18 cellular contexts compared by ENCODE assay signal in the genomic region with DNA sequence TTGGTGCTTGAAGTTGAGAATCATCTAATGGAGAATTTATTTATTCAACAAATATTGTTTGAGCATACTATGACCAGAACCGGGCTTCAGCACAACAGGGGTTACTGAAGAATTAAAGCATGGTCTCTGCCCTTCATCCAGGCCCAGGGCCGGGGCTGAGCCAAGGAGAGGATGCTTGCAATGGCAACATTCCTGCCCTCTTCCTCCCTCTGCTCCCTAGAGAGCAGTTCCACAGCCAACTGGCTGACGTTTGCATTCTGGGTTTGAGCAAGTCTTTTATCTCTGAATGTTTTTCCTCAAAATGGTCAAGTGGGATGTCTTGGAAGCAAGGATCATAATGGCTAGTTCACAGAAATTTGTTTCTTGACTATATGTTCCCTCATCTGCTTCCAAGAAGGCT.
DNase-seq lines count a peak whose midpoint lies in the region; ATAC-seq and TF ChIP-seq lines count a peak whose summit lies in the region.
"Had no signal": no experiment of that assay in that cellular context is flagged by ENCODE, and none has a peak within 500 bp of the region (broad histone marks: within the 10 kb centered on the region; RNA-seq: fewer than 3 reads in every experiment).

No MANE protein-coding gene starts in this region.

- no peak for TF ChIP-seq RAD21 in SK-N-SH (IDR thresholded peaks at IDR 0.05; ENCODE audit: low read length)

- no peaks in the 10 kb centered on the region for H3K27me3 ChIP-seq in SK-N-SH (ENCODE audit: insufficient read depth)
- H3K27me3 ChIP-seq in thoracic aorta (replicated peaks; ENCODE audit: insufficient read depth): no peaks in the 10 kb centered on the region
- H3K27me3 ChIP-seq: upper lobe of left lung had no signal

- no peaks in the 10 kb centered on the region for H3K79me2 ChIP-seq in SK-N-SH (ENCODE audit: insufficient read depth)
- H3K79me2 ChIP-seq: parathyroid adenoma had no signal

- peak overlapping the region; percentile 37; the same call in 1 of the 2 replicates for H2AFZ ChIP-seq in SK-N-SH (ENCODE audit: low read depth)
- H2AFZ ChIP-seq: parathyroid adenoma had no signal

- no peak for ATAC-seq in SK-N-SH treated with all-trans-retinoic acid at 6 μM for 48 hours
- ATAC-seq in left ventricle myocardium superior: peak; percentile 37
- ATAC-seq in thoracic aorta (ENCODE audit: insufficient number of reproducible peaks, low FRiP score, low read depth): no peak
- ATAC-seq in HG03342 (IDR thresholded peaks at IDR 0.05; ENCODE audit: unreplicated experiment): no peak
- ATAC-seq: K562 had no signal

- WGBS in SK-N-SH (ENCODE audit: low lambda C conversion rate): 98% methylated on average over 3 of the region's 3 CpGs

- CTCF ChIA-PET in SK-N-SH (lab: Yijun Ruan, JAX): no interaction called here

- no peaks in the 10 kb centered on the region for H4K20me1 ChIP-seq in SK-N-SH (ENCODE audit: insufficient read depth)

- no peak overlapping the region; the same call in 1 of the 2 replicates for H3K4me2 ChIP-seq in SK-N-SH

- H3K9me2 ChIP-seq in SK-N-SH: no peaks in the 10 kb centered on the region

- no peak for TF ChIP-seq EP300 in SK-N-SH (IDR thresholded peaks at IDR 0.05; ENCODE audit: borderline replicate concordance in 1 of 2, low read depth in 1 of 2, low read length in 1 of 2)

- no peak overlapping the region for H3K4me3 ChIP-seq in SK-N-SH (ENCODE audit: low read depth in 2 of 2, low read length in 1 of 2)
- H3K4me3 ChIP-seq in choroid plexus epithelial cell (ENCODE audit: low read depth, low read length): no peak overlapping the region
- H3K4me3 ChIP-seq in thoracic aorta: no peak overlapping the region
- H3K4me3 ChIP-seq: gastroesophageal sphincter, K562, upper lobe of left lung had no signal

- DNase-seq in SK-N-SH (no peak), choroid plexus epithelial cell (ENCODE audit: low read depth) (peak; percentile 51), left ventricle myocardium superior (peak; percentile 45), thoracic aorta (ENCODE audit: low spot score) (no peak), NCI-H146 treated with DMSO at 0.1 percent for 48 hours (lab: John Stamatoyannopoulos, UW; ENCODE audit: unreplicated experiment) (no peak), NCI-H128 (lab: John Stamatoyannopoulos, UW; ENCODE audit: unreplicated experiment) (no peak)
- DNase-seq: activated CD4-positive, alpha-beta T cell treated with anti-CD3 and anti-CD28 coated beads for 48 hours; activated naive CD4-positive, alpha-beta T cell treated with anti-CD3 and anti-CD28 coated beads, Interleukin-2, amount 50 U/mL, for 16 hours; NCI-H1092; NCI-H526 treated with DMSO at 0.1 percent for 48 hours; stimulated activated CD4-positive, alpha-beta T cell treated with anti-CD3 and anti-CD28 coated beads, Interleukin-15, amount 100 ng/mL, for 24 hours; stimulated activated naive CD4-positive, alpha-beta T cell treated with Interleukin-2 at 50 U/mL for 16 hours; upper lobe of left lung had no signal

- no peak overlapping the region for H3K9ac ChIP-seq in SK-N-SH
- H3K9ac ChIP-seq: parathyroid adenoma had no signal

- intact Hi-C loops in left ventricle myocardium superior (cut with micrococcal nuclease): loop anchor here (5.0 kb wide), 1 partner anchor 213 kb away; no protein-coding TSS in a partner anchor

- peaks cover 0 to 14% of the 10 kb centered on the region in 2 experiments; a peak in 3 of 4 replicates for H3K4me1 ChIP-seq in SK-N-SH (ENCODE audit: control insufficient read depth in 1 of 2, insufficient read depth in 2 of 2, low read depth in 1 of 2, low read length in 1 of 2)
- H3K4me1 ChIP-seq in thoracic aorta (ENCODE audit: control insufficient read depth in 1 of 2, low read depth in 2 of 2): peaks cover 16 to 19% of the 10 kb centered on the region in 2 donors
- H3K4me1 ChIP-seq: gastroesophageal sphincter, parathyroid adenoma, upper lobe of left lung had no signal

- TF ChIP-seq CTCF in SK-N-SH (IDR thresholded peaks at IDR 0.05) (no peak), choroid plexus epithelial cell (conservative IDR thresholded peaks at IDR 0.05; ENCODE audit: low read depth, low read length) (no peak), thoracic aorta (IDR thresholded peaks at IDR 0.05) (no peak)

- H3K9me3 ChIP-seq in SK-N-SH: no peaks in the 10 kb centered on the region
- no peaks in the 10 kb centered on the region for H3K9me3 ChIP-seq in thoracic aorta
- H3K9me3 ChIP-seq: gastroesophageal sphincter, upper lobe of left lung had no signal

- H3K27ac ChIP-seq in SK-N-SH (ENCODE audit: low read depth in 2 of 2, low read length in 1 of 2) (peak overlapping the region in 1 of 2 experiments; percentile 100; a peak in 2 of 4 replicates), thoracic aorta (peak overlapping the region; percentile 42 to 71)
- H3K27ac ChIP-seq: gastroesophageal sphincter, parathyroid adenoma, upper lobe of left lung had no signal

- POLR2A ChIA-PET in SK-N-SH (lab: Yijun Ruan, JAX): no interaction called here

- H3F3A ChIP-seq in SK-N-SH (replicated peaks; ENCODE audit: insufficient read depth): peaks cover 49% of the 10 kb centered on the region

- H3K36me3 ChIP-seq in SK-N-SH (replicated peaks in 1 of 2; ENCODE audit: control insufficient read depth in 1 of 2, insufficient read depth in 2 of 2, low read length in 1 of 2) (no peaks in the 10 kb centered on the region), thoracic aorta (no peaks in the 10 kb centered on the region)
- H3K36me3 ChIP-seq: gastroesophageal sphincter, upper lobe of left lung had no signal

TF ChIP-seq in SK-N-SH, 30 proteins besides CTCF, POLR2A, EP300 and RAD21 (continues in another document):
- no peak for TF ChIP-seq NFIC (IDR thresholded peaks at IDR 0.05; ENCODE audit: borderline replicate concordance)
- no peak for TF ChIP-seq EZH2phosphoT487 (IDR thresholded peaks at IDR 0.05; ENCODE audit: borderline replicate concordance, low read depth)
- TF ChIP-seq POLR2AphosphoS5 (IDR thresholded peaks at IDR 0.05; ENCODE audit: low read depth, low read length): no peak
- TF ChIP-seq, protein P1, sequence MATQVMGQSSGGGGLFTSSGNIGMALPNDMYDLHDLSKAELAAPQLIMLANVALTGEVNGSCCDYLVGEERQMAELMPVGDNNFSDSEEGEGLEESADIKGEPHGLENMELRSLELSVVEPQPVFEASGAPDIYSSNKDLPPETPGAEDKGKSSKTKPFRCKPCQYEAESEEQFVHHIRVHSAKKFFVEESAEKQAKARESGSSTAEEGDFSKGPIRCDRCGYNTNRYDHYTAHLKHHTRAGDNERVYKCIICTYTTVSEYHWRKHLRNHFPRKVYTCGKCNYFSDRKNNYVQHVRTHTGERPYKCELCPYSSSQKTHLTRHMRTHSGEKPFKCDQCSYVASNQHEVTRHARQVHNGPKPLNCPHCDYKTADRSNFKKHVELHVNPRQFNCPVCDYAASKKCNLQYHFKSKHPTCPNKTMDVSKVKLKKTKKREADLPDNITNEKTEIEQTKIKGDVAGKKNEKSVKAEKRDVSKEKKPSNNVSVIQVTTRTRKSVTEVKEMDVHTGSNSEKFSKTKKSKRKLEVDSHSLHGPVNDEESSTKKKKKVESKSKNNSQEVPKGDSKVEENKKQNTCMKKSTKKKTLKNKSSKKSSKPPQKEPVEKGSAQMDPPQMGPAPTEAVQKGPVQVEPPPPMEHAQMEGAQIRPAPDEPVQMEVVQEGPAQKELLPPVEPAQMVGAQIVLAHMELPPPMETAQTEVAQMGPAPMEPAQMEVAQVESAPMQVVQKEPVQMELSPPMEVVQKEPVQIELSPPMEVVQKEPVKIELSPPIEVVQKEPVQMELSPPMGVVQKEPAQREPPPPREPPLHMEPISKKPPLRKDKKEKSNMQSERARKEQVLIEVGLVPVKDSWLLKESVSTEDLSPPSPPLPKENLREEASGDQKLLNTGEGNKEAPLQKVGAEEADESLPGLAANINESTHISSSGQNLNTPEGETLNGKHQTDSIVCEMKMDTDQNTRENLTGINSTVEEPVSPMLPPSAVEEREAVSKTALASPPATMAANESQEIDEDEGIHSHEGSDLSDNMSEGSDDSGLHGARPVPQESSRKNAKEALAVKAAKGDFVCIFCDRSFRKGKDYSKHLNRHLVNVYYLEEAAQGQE (IDR thresholded peaks at IDR 0.05; ENCODE audit: low read depth, low read length): no peak
- TF ChIP-seq FOXM1 (IDR thresholded peaks at IDR 0.05; ENCODE audit: low read depth): no peak
- TF ChIP-seq RFX5 (IDR thresholded peaks at IDR 0.05; ENCODE audit: low read length): no peak
- TF ChIP-seq TEAD4 (IDR thresholded peaks at IDR 0.05; ENCODE audit: borderline replicate concordance, insufficient read depth): no peak

TF ChIP-seq in SK-N-SH treated with all-trans-retinoic acid at 6 μM for 48 hours, 23 proteins besides CTCF, POLR2A, EP300 and RAD21:
- TF ChIP-seq CSDC2 (CRISPR knock-in tag; IDR thresholded peaks at IDR 0.05): no peak
- TF ChIP-seq ESRRG (CRISPR knock-in tag; IDR thresholded peaks at IDR 0.05): no peak
TF ChIP-seq in SK-N-SH treated with all-trans-retinoic acid at 6 μM for 48 hours: peak in this region for 0.

Comparison
In these comparisons a context has a peak if more than half of its experiments do, and no peak if none do; other contexts are left out.
1. DNase-seq: peak in choroid plexus epithelial cell (single experiment) and left ventricle myocardium superior (single experiment); none in SK-N-SH (single experiment), thoracic aorta (single experiment), NCI-H146 treated with DMSO at 0.1 percent for 48 hours (single experiment) and NCI-H128 (single experiment).